ENCODE assay signal across 28 cellular contexts in genomic region chr22:25205847-25206246, GRCh38. TPM values are rescaled to one million over a fixed set of nuclear protein-coding genes. Genes with fewer than 3 reads are reported as not detected.
DNase-seq lines count a peak whose midpoint lies in the region; FAIRE-seq and TF ChIP-seq lines count a peak whose summit lies in the region.
"Had no signal": no experiment of that assay in that cellular context is flagged by ENCODE, and none has a peak within 500 bp of the region (broad histone marks: within the 10 kb centered on the region; RNA-seq: fewer than 3 reads in every experiment).

No MANE protein-coding gene starts in this region.

- peaks cover 0 to 5% of the 10 kb centered on the region in 2 experiments; a peak in 1 of 4 replicates for H3K4me1 Mint-ChIP-seq in H9
- H3K4me1 Mint-ChIP-seq: CD14-positive monocyte had no signal

- FAIRE-seq in urothelium cell line (lab: Jason Lieb, UNC) (peak; percentile 74), GM19239 (lab: Jason Lieb, UNC) (no peak)
- FAIRE-seq: A204.1, GM12878, GM12892 had no signal

- no peaks in the 10 kb centered on the region for H3K79me1 ChIP-seq in H9 (ENCODE audit: insufficient read depth, low read depth, low read length, poor library complexity, severe bottlenecking)

- no peak overlapping the region for H3K4me3 Mint-ChIP-seq in H9
- H3K4me3 Mint-ChIP-seq: CD14-positive monocyte; CD4-positive, alpha-beta memory T cell; CD4-positive, CD25-positive, alpha-beta regulatory T cell; CD8-positive, alpha-beta memory T cell had no signal

- no peaks in the 10 kb centered on the region for H3K36me3 ChIP-seq in HEK293 (ENCODE audit: control insufficient read depth in 2 of 2, insufficient read depth in 1 of 2, low read length in 2 of 2)
- H3K36me3 ChIP-seq: BE2C, BLaER1 had no signal

- no peak overlapping the region for H4K5ac ChIP-seq in H9 (ENCODE audit: insufficient read length, low read depth, low read length)

- no peaks in the 10 kb centered on the region for H4K20me1 ChIP-seq in H9 (ENCODE audit: control insufficient read depth, insufficient read depth, insufficient read length)
- H4K20me1 ChIP-seq: BLaER1 had no signal

- H3K27me3 ChIP-seq in H9 (ENCODE audit: insufficient read depth, low read length), result no peaks in the 10 kb centered on the region
- H3K27me3 ChIP-seq: BE2C, BLaER1 had no signal

- no CpG with 5 or more reads among the region's 1 CpG for WGBS in H9 (ENCODE audit: extremely low coverage, insufficient read length, low lambda C conversion rate)

- POLR2A ChIA-PET in HEK293 (lab: Yijun Ruan, JAX), result no interaction called here

- H3K4me3 ChIP-seq in HEK293 (ENCODE audit: low read depth, low read length), result no peak overlapping the region
- H3K4me3 ChIP-seq: BLaER1, GM12878 had no signal

- no peak overlapping the region for H3K18ac ChIP-seq in H9 (ENCODE audit: insufficient read length, low read depth, low read length)

- no peak overlapping the region for H3T11ph ChIP-seq in H9 (ENCODE audit: low read length)

- no peak overlapping the region for H3K4me2 ChIP-seq in H9 (ENCODE audit: insufficient read depth, insufficient read length, low read length)
- H3K4me2 ChIP-seq: BLaER1 had no signal

- no peak overlapping the region for H4K8ac ChIP-seq in H9 (replicated peaks; ENCODE audit: insufficient read length, low read depth, low read length)

- no peak overlapping the region for H2BK5ac ChIP-seq in H9 (ENCODE audit: insufficient read length, low read length)

- H2BK120ac ChIP-seq in H9 (ENCODE audit: low read depth, low read length, poor library complexity, severe bottlenecking), result no peak overlapping the region

- no peak overlapping the region for H2AFZ ChIP-seq in H9 (ENCODE audit: low read length)

- TF ChIP-seq CTCF in H9 (conservative IDR thresholded peaks at IDR 0.05), result no peak
- no peak for TF ChIP-seq CTCF in HEK293 (tag by site-specific recombination; IDR thresholded peaks at IDR 0.05)

- no peaks in the 10 kb centered on the region for H3K36me3 Mint-ChIP-seq in H9 (ENCODE audit: insufficient read depth in 1 of 3, low read depth in 3 of 3)
- H3K36me3 Mint-ChIP-seq: CD14-positive monocyte; CD4-positive, alpha-beta memory T cell; CD4-positive, CD25-positive, alpha-beta regulatory T cell had no signal

- H3K4me1 ChIP-seq in H9 (ENCODE audit: insufficient read depth, low read length), result no peaks in the 10 kb centered on the region
- H3K4me1 ChIP-seq in HEK293 (ENCODE audit: control insufficient read depth, insufficient read depth, low read length), result no peaks in the 10 kb centered on the region
- H3K4me1 ChIP-seq: BE2C had no signal

- H2BK15ac ChIP-seq in H9 (ENCODE audit: low read depth, low read length), result no peak overlapping the region

- no peaks in the 10 kb centered on the region for H3K79me2 ChIP-seq in H9 (ENCODE audit: insufficient read depth, low read length)

- DNase-seq in H9, result no peak
- no peak for DNase-seq in urothelium cell line (ENCODE audit: low spot score)
- DNase-seq in NCI-H446 (lab: John Stamatoyannopoulos, UW), result no peak
- DNase-seq in GM19239 (ENCODE audit: insufficient read length, low spot score), result no peak
- DNase-seq: 8988T; ACHN; BE2C; C1 segment of cervical spinal cord; CD4-positive, alpha-beta memory T cell; CD4-positive, CD25-positive, alpha-beta regulatory T cell; CD8-positive, alpha-beta memory T cell; COR-L47; DMS 273 treated with DMSO at 0.1 percent for 48 hours; DMS153; DMS53; DMS79; DND-41; EL; GDM1 had no signal

- H3K23me2 ChIP-seq in H9 (ENCODE audit: insufficient read length, low read depth, low read length, poor library complexity, severe bottlenecking), result no peaks in the 10 kb centered on the region

- H3K27ac ChIP-seq in H9 (ENCODE audit: insufficient read length, low read depth, low read length) (no peak overlapping the region), HEK293 (ENCODE audit: extremely low read depth, low read depth, low read length) (no peak overlapping the region)
- H3K27ac ChIP-seq: BLaER1 had no signal

- peak overlapping the region in 2 of 3 experiments; percentile 12 to 14; a peak in 3 of 7 replicates for H3K27ac Mint-ChIP-seq in H9
- H3K27ac Mint-ChIP-seq: CD4-positive, alpha-beta memory T cell; CD4-positive, CD25-positive, alpha-beta regulatory T cell; CD8-positive, alpha-beta memory T cell had no signal

- H3K27me3 Mint-ChIP-seq in H9 (ENCODE audit: low read depth), result no peaks in the 10 kb centered on the region; the same call in 1 of the 2 replicates
- H3K27me3 Mint-ChIP-seq: CD4-positive, CD25-positive, alpha-beta regulatory T cell had no signal

- H3K9me3 ChIP-seq in H9 (ENCODE audit: control insufficient read depth, low read depth, low read length), result no peaks in the 10 kb centered on the region
- no peaks in the 10 kb centered on the region for H3K9me3 ChIP-seq in HEK293 (ENCODE audit: control insufficient read depth, insufficient read depth, low read depth, low read length)
- H3K9me3 ChIP-seq: BE2C, BLaER1 had no signal

- no peaks in the 10 kb centered on the region for H3K9me3 Mint-ChIP-seq in H9
- H3K9me3 Mint-ChIP-seq: CD4-positive, CD25-positive, alpha-beta regulatory T cell; CD8-positive, alpha-beta memory T cell had no signal

- H2BK12ac ChIP-seq in H9 (ENCODE audit: insufficient read length, low read depth, low read length), result no peak overlapping the region

- no peak overlapping the region for H3K23ac ChIP-seq in H9 (ENCODE audit: insufficient read length, low read depth, low read length)

- CTCF ChIA-PET in HEK293 (lab: Yijun Ruan, JAX), result no interaction called here

- H3K9ac ChIP-seq in H9 (ENCODE audit: extremely low read depth, insufficient read length, low read length), result no peak overlapping the region
- H3K9ac ChIP-seq: BLaER1 had no signal

- no peak overlapping the region for H3K14ac ChIP-seq in H9 (ENCODE audit: insufficient read depth, low read length)

- H3K4ac ChIP-seq in H9 (ENCODE audit: low read depth, low read length), result no peak overlapping the region

- H2BK20ac ChIP-seq in H9 (ENCODE audit: low read depth, low read length, poor library complexity, severe bottlenecking), result no peak overlapping the region

- no peak overlapping the region for H3K56ac ChIP-seq in H9 (ENCODE audit: insufficient read length, low read depth, low read length)

- no peak overlapping the region for H4K91ac ChIP-seq in H9 (ENCODE audit: insufficient read length, low read depth, low read length)

- no peak overlapping the region for H2AK5ac ChIP-seq in H9 (ENCODE audit: insufficient read length, low read length)

TF ChIP-seq in HEK293, 187 proteins besides CTCF, POLR2A, EP300 and RAD21:
- no peak for TF ChIP-seq ZNF623 (tag by site-specific recombination; IDR thresholded peaks at IDR 0.05)
- 0 out of 2 replicates have a peak, but pooled peaks have one; percentile 25 for TF ChIP-seq ZNF664 (tag by site-specific recombination; IDR thresholded peaks at IDR 0.05)

RNA-seq across cellular contexts. Expression of gene CRYBB3, which starts 6.2 kb away (rescaled TPM):
- total RNA-seq in H9 (2021), result 0.39 and 0.53 TPM in 2 replicates
- total RNA-seq: A673; CD4-positive, alpha-beta memory T cell; CD4-positive, CD25-positive, alpha-beta regulatory T cell; Daoy; G401; GM12878 had no signal

RNA-seq across cellular contexts. Expression of gene CRYBB2, which starts 13.6 kb away (rescaled TPM):
- not detected in 2 replicates for total RNA-seq in H9 (2021)
- total RNA-seq: A673; CD4-positive, alpha-beta memory T cell; CD4-positive, CD25-positive, alpha-beta regulatory T cell; CD8-positive, alpha-beta memory T cell; Daoy; G401; GM12878 had no signal
